In genomic region chr9:91195372-91196012, GRCh38 we compare ENCODE assay signal across 14 cellular contexts.
DNase-seq lines count a peak whose midpoint lies in the region; ATAC-seq and TF ChIP-seq lines count a peak whose summit lies in the region.
"Had no signal": no experiment of that assay in that cellular context is flagged by ENCODE, and none has a peak within 500 bp of the region (broad histone marks: within the 10 kb centered on the region; RNA-seq: fewer than 3 reads in every experiment).

No MANE protein-coding gene starts in this region.

- no peak overlapping the region for H3K4me3 ChIP-seq in cardiac muscle cell

- no peak for DNase-seq in cardiac muscle cell (ENCODE audit: low read depth in 1 of 2, low spot score in 1 of 2)
- no peak for DNase-seq in Right ventricle myocardium inferior (ENCODE audit: missing footprints)
- peak; percentile 34 for DNase-seq in ecto neural progenitor cell (ENCODE audit: low spot score)
- DNase-seq in natural killer cell treated with Interleukin-12 subunit alpha and Interleukin-12 subunit beta and Interleukin-15 and Interleukin-18, amount 100 ng/mL, for 72 hours (ENCODE audit: low spot score) = no peak
- DNase-seq in ureter (ENCODE audit: low spot score) = peak; percentile 37
- no peak for DNase-seq in GM13976 (ENCODE audit: low spot score)
- DNase-seq in GM19238 (ENCODE audit: insufficient read length, low spot score) = no peak
- no peak for DNase-seq in omental fat pad (ENCODE audit: low spot score)
- DNase-seq: activated CD4-positive, CD25-positive, alpha-beta regulatory T cell treated with anti-CD3 and anti-CD28 coated beads, Interleukin-2, amount 50 U/mL, for 72 hours; EL; endodermal cell; NCI-H1417; NCI-H69; stimulated activated naive CD8-positive, alpha-beta T cell treated with anti-CD3 and anti-CD28 coated beads, Interleukin-15, amount 100 ng/mL, for 72 hours had no signal

- TF ChIP-seq CTCF in cardiac muscle cell (IDR thresholded peaks at IDR 0.05; ENCODE audit: low read depth, low read length) = no peak
- TF ChIP-seq CTCF in GM13976 (IDR thresholded peaks at IDR 0.05; ENCODE audit: borderline replicate concordance, control extremely low read depth, extremely low read depth, insufficient read depth, missing control alignments) = no peak
- TF ChIP-seq CTCF in omental fat pad (IDR thresholded peaks at IDR 0.05) = no peak

- peak overlapping the region; percentile 84 for H3K4me3 Mint-ChIP-seq in natural killer cell treated with Interleukin-12 subunit alpha and Interleukin-12 subunit beta and Interleukin-15 and Interleukin-18, amount 100 ng/mL, for 72 hours
- H3K4me3 Mint-ChIP-seq: endodermal cell had no signal

- peak overlapping the region; percentile 99 for H3K27ac ChIP-seq in cardiac muscle cell

- peaks cover 72% of the 10 kb centered on the region in 2 donors for H3K4me1 Mint-ChIP-seq in natural killer cell treated with Interleukin-12 subunit alpha and Interleukin-12 subunit beta and Interleukin-15 and Interleukin-18, amount 100 ng/mL, for 72 hours (ENCODE audit: low read depth in 2 of 2)

- intact Hi-C loops in Right ventricle myocardium inferior (cut with DNase I) = loop anchor here (2.0 kb wide), 1 partner anchor 275 kb away; no protein-coding TSS in a partner anchor

- ATAC-seq in Right ventricle myocardium inferior = no peak
- ATAC-seq in natural killer cell treated with Interleukin-12 subunit alpha and Interleukin-12 subunit beta and Interleukin-15 and Interleukin-18, amount 100 ng/mL, for 72 hours = no peak
- no peak for ATAC-seq in omental fat pad (ENCODE audit: low FRiP score)
- ATAC-seq: stimulated activated naive CD8-positive, alpha-beta T cell treated with anti-CD3 and anti-CD28 coated beads, Interleukin-15, amount 100 ng/mL, for 72 hours had no signal

- peaks cover 13% of the 10 kb centered on the region for H3K36me3 Mint-ChIP-seq in natural killer cell treated with Interleukin-12 subunit alpha and Interleukin-12 subunit beta and Interleukin-15 and Interleukin-18, amount 100 ng/mL, for 72 hours

- peaks cover 35% of the 10 kb centered on the region for H3K4me1 ChIP-seq in cardiac muscle cell (ENCODE audit: low read depth)

- peaks cover 3% of the 10 kb centered on the region for H3K9me3 Mint-ChIP-seq in natural killer cell treated with Interleukin-12 subunit alpha and Interleukin-12 subunit beta and Interleukin-15 and Interleukin-18, amount 100 ng/mL, for 72 hours

- no peaks in the 10 kb centered on the region for H3K27me3 Mint-ChIP-seq in natural killer cell treated with Interleukin-12 subunit alpha and Interleukin-12 subunit beta and Interleukin-15 and Interleukin-18, amount 100 ng/mL, for 72 hours
- H3K27me3 Mint-ChIP-seq: stimulated activated naive CD8-positive, alpha-beta T cell treated with anti-CD3 and anti-CD28 coated beads, Interleukin-15, amount 100 ng/mL, for 72 hours had no signal

- in situ Hi-C loops in GM13976 (cut with MboI; ENCODE audit: low sequenced_read_pairs, unreplicated experiment) = no loop called here

- H3K27ac Mint-ChIP-seq in natural killer cell treated with Interleukin-12 subunit alpha and Interleukin-12 subunit beta and Interleukin-15 and Interleukin-18, amount 100 ng/mL, for 72 hours = peak overlapping the region; percentile 96 to 98
- H3K27ac Mint-ChIP-seq: endodermal cell had no signal

- no peaks in the 10 kb centered on the region for H3K36me3 ChIP-seq in cardiac muscle cell

- H3K9me3 ChIP-seq in cardiac muscle cell (ENCODE audit: low read depth) = no peaks in the 10 kb centered on the region

- no peaks in the 10 kb centered on the region for H3K27me3 ChIP-seq in cardiac muscle cell

Comparison
In these comparisons a context has a peak if more than half of its experiments do, and no peak if none do; other contexts are left out.
1. DNase-seq: peak in ecto neural progenitor cell (single experiment) and ureter (single experiment); none in cardiac muscle cell (0 of 2), Right ventricle myocardium inferior (single experiment), natural killer cell treated with Interleukin-12 subunit alpha and Interleukin-12 subunit beta and Interleukin-15 and Interleukin-18, amount 100 ng/mL, for 72 hours (single experiment), GM13976 (single experiment), GM19238 (single experiment) and omental fat pad (single experiment).